Comparison of ENCODE assay signal across 9 cellular contexts in genomic region chrX:135340827-135341226, GRCh38. TPM values are rescaled to one million over a fixed set of nuclear protein-coding genes. Genes with fewer than 3 reads are reported as not detected.
A peak's percentile ranks its signal among the peaks of the same experiment; 100 is the strongest.
DNase-seq lines count a peak whose midpoint lies in the region; ATAC-seq and TF ChIP-seq lines count a peak whose summit lies in the region.
"Had no signal": no experiment of that assay in that cellular context is flagged by ENCODE, and none has a peak within 500 bp of the region (broad histone marks: within the 10 kb centered on the region; RNA-seq: fewer than 3 reads in every experiment).

No MANE protein-coding gene starts in this region.

- H2AFZ ChIP-seq in SU-DHL-6 (ENCODE audit: low read depth, low read length, severe bottlenecking), result no peak overlapping the region

- H3K27ac Mint-ChIP-seq in activated naive CD4-positive, alpha-beta T cell treated with anti-CD3 and anti-CD28 coated beads, Interleukin-2, amount 50 U/mL, for 24 hours, result no peak overlapping the region
- H3K27ac Mint-ChIP-seq in activated naive CD4-positive, alpha-beta T cell treated with anti-CD3 and anti-CD28 coated beads, Interleukin-2, amount 50 U/mL, for 72 hours, result peak overlapping the region in 1 of 2 donors; percentile 50

- intact Hi-C loops in left lung (cut with DNase I), result no loop called here

- DNase-seq in activated naive CD4-positive, alpha-beta T cell treated with anti-CD3 and anti-CD28 coated beads, Interleukin-2, amount 50 U/mL, for 72 hours (ENCODE audit: low spot score in 2 of 2), result no peak
- DNase-seq in fibroblast of the conjunctiva (ENCODE audit: low read depth) (peak; percentile 43), left lung (no peak)
- no peak for DNase-seq in central memory CD4-positive, alpha-beta T cell
- no peak for DNase-seq in stimulated activated CD4-positive, alpha-beta T cell treated with anti-CD3 and anti-CD28 coated beads, Interleukin-4, amount 100 ng/mL, for 24 hours
- DNase-seq: stimulated activated CD4-positive, alpha-beta T cell treated with anti-CD3 and anti-CD28 coated beads, Interleukin-2, amount 100 ng/mL, for 48 hours had no signal

- no peaks in the 10 kb centered on the region for H3K9me3 ChIP-seq in SU-DHL-6 (ENCODE audit: insufficient read depth, low read length)
- no peaks in the 10 kb centered on the region for H3K9me3 ChIP-seq in subcutaneous abdominal adipose tissue (ENCODE audit: control insufficient read depth in 5 of 5, low read length in 5 of 5)
- no peaks in the 10 kb centered on the region for H3K9me3 ChIP-seq in left lung

- H3K27me3 Mint-ChIP-seq in activated naive CD4-positive, alpha-beta T cell treated with anti-CD3 and anti-CD28 coated beads, Interleukin-2, amount 50 U/mL, for 24 hours, result no peaks in the 10 kb centered on the region

- H3K4me3 ChIP-seq in SU-DHL-6 (ENCODE audit: insufficient read depth, low read length, poor library complexity, severe bottlenecking) (no peak overlapping the region), subcutaneous abdominal adipose tissue (ENCODE audit: low read depth in 1 of 5, low read length in 5 of 5) (peak overlapping the region; percentile 7 to 84 (median 13)), left lung (peak overlapping the region in 1 of 2 donors; percentile 70)

- H3K27ac ChIP-seq in SU-DHL-6 (ENCODE audit: low read depth, low read length) (no peak overlapping the region), subcutaneous abdominal adipose tissue (ENCODE audit: low read depth, low read length) (no peak overlapping the region), left lung (no peak overlapping the region)

- H3K79me2 ChIP-seq in SU-DHL-6 (ENCODE audit: insufficient read depth, low read length), result peaks cover 22% of the 10 kb centered on the region; the same call in 1 of the 2 replicates

- no peaks in the 10 kb centered on the region for H3F3A ChIP-seq in SU-DHL-6 (ENCODE audit: insufficient read depth)

- H4K20me1 ChIP-seq in SU-DHL-6 (ENCODE audit: low read depth, low read length), result no peaks in the 10 kb centered on the region

- H3K4me2 ChIP-seq in SU-DHL-6 (ENCODE audit: low read depth, low read length, poor library complexity, severe bottlenecking), result peak overlapping the region; percentile 82

- ATAC-seq in activated naive CD4-positive, alpha-beta T cell treated with anti-CD3 and anti-CD28 coated beads, Interleukin-2, amount 50 U/mL, for 72 hours, result no peak
- no peak for ATAC-seq in left lung

- no peak for TF ChIP-seq CTCF in SU-DHL-6 (IDR thresholded peaks at IDR 0.05; ENCODE audit: insufficient read depth, low read length, poor library complexity, severe bottlenecking)
- no peak for TF ChIP-seq CTCF in left lung (IDR thresholded peaks at IDR 0.05)

- H3K27me3 ChIP-seq in SU-DHL-6 (ENCODE audit: low read length) (no peaks in the 10 kb centered on the region), subcutaneous abdominal adipose tissue (ENCODE audit: control insufficient read depth in 5 of 5, insufficient read depth in 4 of 5, low read length in 5 of 5) (peaks cover 0 to 3% (median 0%) of the 10 kb centered on the region in 5 donors), left lung (peaks cover 0 to 4% of the 10 kb centered on the region in 2 donors)

- peaks cover 9% of the 10 kb centered on the region for H3K36me3 Mint-ChIP-seq in activated naive CD4-positive, alpha-beta T cell treated with anti-CD3 and anti-CD28 coated beads, Interleukin-2, amount 50 U/mL, for 24 hours
- H3K36me3 Mint-ChIP-seq in activated naive CD4-positive, alpha-beta T cell treated with anti-CD3 and anti-CD28 coated beads, Interleukin-2, amount 50 U/mL, for 72 hours, result peaks cover 7 to 12% of the 10 kb centered on the region in 2 donors

- peaks cover 68% of the 10 kb centered on the region for H3K4me1 Mint-ChIP-seq in activated naive CD4-positive, alpha-beta T cell treated with anti-CD3 and anti-CD28 coated beads, Interleukin-2, amount 50 U/mL, for 24 hours

- no peaks in the 10 kb centered on the region for H3K36me3 ChIP-seq in SU-DHL-6 (ENCODE audit: low read length)
- no peaks in the 10 kb centered on the region for H3K36me3 ChIP-seq in subcutaneous abdominal adipose tissue (ENCODE audit: control insufficient read depth in 5 of 5, insufficient read depth in 5 of 5, low read length in 5 of 5)
- H3K36me3 ChIP-seq in left lung, result no peaks in the 10 kb centered on the region

- no peaks in the 10 kb centered on the region for H3K9me2 ChIP-seq in SU-DHL-6 (replicated peaks; ENCODE audit: insufficient read depth, low read length)

- H3K9ac ChIP-seq in SU-DHL-6 (ENCODE audit: low read length) (no peak overlapping the region), subcutaneous abdominal adipose tissue (ENCODE audit: low read length in 5 of 5) (no peak overlapping the region)

- no peaks in the 10 kb centered on the region for H3K9me3 Mint-ChIP-seq in activated naive CD4-positive, alpha-beta T cell treated with anti-CD3 and anti-CD28 coated beads, Interleukin-2, amount 50 U/mL, for 24 hours
- H3K9me3 Mint-ChIP-seq in activated naive CD4-positive, alpha-beta T cell treated with anti-CD3 and anti-CD28 coated beads, Interleukin-2, amount 50 U/mL, for 72 hours, result no peaks in the 10 kb centered on the region

- H3K4me1 ChIP-seq in subcutaneous abdominal adipose tissue (ENCODE audit: control insufficient read depth in 5 of 5, insufficient read depth in 5 of 5, low read length in 5 of 5) (peaks cover 0 to 61% (median 52%) of the 10 kb centered on the region in 5 donors), left lung (peaks cover 8 to 52% of the 10 kb centered on the region in 2 donors)

- H3K4me3 Mint-ChIP-seq in activated naive CD4-positive, alpha-beta T cell treated with anti-CD3 and anti-CD28 coated beads, Interleukin-2, amount 50 U/mL, for 24 hours, result peak overlapping the region; percentile 94

RNA-seq across cellular contexts. Expression of gene ZNF75D, which starts 3.1 kb away (rescaled TPM):
- total RNA-seq in activated naive CD4-positive, alpha-beta T cell treated with anti-CD3 and anti-CD28 coated beads, Interleukin-2, amount 50 U/mL, for 72 hours, result 1 to 10 TPM; 4.1 to 5.8 TPM
- total RNA-seq in left lung, result 10 to 100 TPM in 1 of 2 donors, 1 to 10 TPM in 1; 9.3 to 11.0 TPM

RNA-seq across cellular contexts. Expression of gene ZNF449, which starts 3.8 kb away (rescaled TPM):
- 1 to 10 TPM; 1.6 to 2.3 TPM for total RNA-seq in activated naive CD4-positive, alpha-beta T cell treated with anti-CD3 and anti-CD28 coated beads, Interleukin-2, amount 50 U/mL, for 72 hours
- total RNA-seq in left lung, result 1 to 10 TPM; 6.2 to 6.4 TPM

RNA-seq across cellular contexts. Expression of gene ETDC, which starts 31.5 kb away (rescaled TPM):
- not detected for total RNA-seq in activated naive CD4-positive, alpha-beta T cell treated with anti-CD3 and anti-CD28 coated beads, Interleukin-2, amount 50 U/mL, for 72 hours
- total RNA-seq in left lung, result not detected
